In genomic region chr11:119107538-119108150, GRCh38 we compare ENCODE assay signal across 1 cellular context.
TF ChIP-seq lines count a peak whose summit lies in the region.

No MANE protein-coding gene starts in this region.

TF ChIP-seq in HepG2, 621 proteins besides CTCF, POLR2A, EP300 and RAD21 (continued from another document and continues in another):
- TF ChIP-seq, protein P1, sequence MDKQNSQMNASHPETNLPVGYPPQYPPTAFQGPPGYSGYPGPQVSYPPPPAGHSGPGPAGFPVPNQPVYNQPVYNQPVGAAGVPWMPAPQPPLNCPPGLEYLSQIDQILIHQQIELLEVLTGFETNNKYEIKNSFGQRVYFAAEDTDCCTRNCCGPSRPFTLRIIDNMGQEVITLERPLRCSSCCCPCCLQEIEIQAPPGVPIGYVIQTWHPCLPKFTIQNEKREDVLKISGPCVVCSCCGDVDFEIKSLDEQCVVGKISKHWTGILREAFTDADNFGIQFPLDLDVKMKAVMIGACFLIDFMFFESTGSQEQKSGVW (CRISPR knock-in tag; IDR thresholded peaks at IDR 0.05; ENCODE audit: borderline replicate concordance) = no peak
- TF ChIP-seq, protein P2, sequence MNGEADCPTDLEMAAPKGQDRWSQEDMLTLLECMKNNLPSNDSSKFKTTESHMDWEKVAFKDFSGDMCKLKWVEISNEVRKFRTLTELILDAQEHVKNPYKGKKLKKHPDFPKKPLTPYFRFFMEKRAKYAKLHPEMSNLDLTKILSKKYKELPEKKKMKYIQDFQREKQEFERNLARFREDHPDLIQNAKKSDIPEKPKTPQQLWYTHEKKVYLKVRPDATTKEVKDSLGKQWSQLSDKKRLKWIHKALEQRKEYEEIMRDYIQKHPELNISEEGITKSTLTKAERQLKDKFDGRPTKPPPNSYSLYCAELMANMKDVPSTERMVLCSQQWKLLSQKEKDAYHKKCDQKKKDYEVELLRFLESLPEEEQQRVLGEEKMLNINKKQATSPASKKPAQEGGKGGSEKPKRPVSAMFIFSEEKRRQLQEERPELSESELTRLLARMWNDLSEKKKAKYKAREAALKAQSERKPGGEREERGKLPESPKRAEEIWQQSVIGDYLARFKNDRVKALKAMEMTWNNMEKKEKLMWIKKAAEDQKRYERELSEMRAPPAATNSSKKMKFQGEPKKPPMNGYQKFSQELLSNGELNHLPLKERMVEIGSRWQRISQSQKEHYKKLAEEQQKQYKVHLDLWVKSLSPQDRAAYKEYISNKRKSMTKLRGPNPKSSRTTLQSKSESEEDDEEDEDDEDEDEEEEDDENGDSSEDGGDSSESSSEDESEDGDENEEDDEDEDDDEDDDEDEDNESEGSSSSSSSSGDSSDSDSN (CRISPR knock-in tag; IDR thresholded peaks at IDR 0.05) = peak; percentile 14; the same call in 1 of the 2 replicates
- TF ChIP-seq ZNF883 (CRISPR knock-in tag; IDR thresholded peaks at IDR 0.05; ENCODE audit: not compliant biosample characterization) (no peak), ARNT2 (CRISPR knock-in tag; IDR thresholded peaks at IDR 0.05; ENCODE audit: low read depth) (no peak), ZNF773 (CRISPR knock-in tag; IDR thresholded peaks at IDR 0.05; ENCODE audit: borderline replicate concordance) (no peak), SSRP1 (CRISPR knock-in tag; IDR thresholded peaks at IDR 0.05) (no peak), ZMAT5 (CRISPR knock-in tag; IDR thresholded peaks at IDR 0.05; ENCODE audit: borderline replicate concordance, low read depth) (no peak), ZNF264 (CRISPR knock-in tag; IDR thresholded peaks at IDR 0.05) (no peak), KLF15 (CRISPR knock-in tag; IDR thresholded peaks at IDR 0.05; ENCODE audit: borderline replicate concordance) (no peak), ZNF33A (CRISPR knock-in tag; IDR thresholded peaks at IDR 0.05; ENCODE audit: borderline replicate concordance) (no peak), SRY (CRISPR knock-in tag; IDR thresholded peaks at IDR 0.05) (no peak), CBX1 (IDR thresholded peaks at IDR 0.05; ENCODE audit: low read depth) (no peak), RXRB (CRISPR knock-in tag; IDR thresholded peaks at IDR 0.05; ENCODE audit: borderline replicate concordance) (no peak), HDAC1 (CRISPR knock-in tag; IDR thresholded peaks at IDR 0.05) (0 out of 2 replicates have a peak, but pooled peaks have one; percentile 11), ZNF34 (CRISPR knock-in tag; IDR thresholded peaks at IDR 0.05; ENCODE audit: borderline replicate concordance) (no peak), ZNF446 (CRISPR knock-in tag; IDR thresholded peaks at IDR 0.05) (no peak), AGO1 (IDR thresholded peaks at IDR 0.05; ENCODE audit: low read depth, low read length, poor library complexity, severe bottlenecking) (peak; percentile 70), NPAS2 (CRISPR knock-in tag; IDR thresholded peaks at IDR 0.05; ENCODE audit: borderline replicate concordance) (no peak), ZFY (CRISPR knock-in tag; IDR thresholded peaks at IDR 0.05) (peak; percentile 22), RCOR2 (CRISPR knock-in tag; IDR thresholded peaks at IDR 0.05) (no peak), KDM5A (IDR thresholded peaks at IDR 0.05; ENCODE audit: borderline replicate concordance, low read length) (peak; percentile 29; the same call in 1 of the 2 replicates), ZNF441 (CRISPR knock-in tag; IDR thresholded peaks at IDR 0.05; ENCODE audit: borderline replicate concordance) (no peak), RELA (CRISPR knock-in tag; IDR thresholded peaks at IDR 0.05) (no peak), ZNF563 (CRISPR knock-in tag; IDR thresholded peaks at IDR 0.05) (no peak), ZFP36L2 (CRISPR knock-in tag; IDR thresholded peaks at IDR 0.05) (no peak), STAG1 (CRISPR knock-in tag; IDR thresholded peaks at IDR 0.05) (no peak), ZNF207 (IDR thresholded peaks at IDR 0.05; ENCODE audit: borderline replicate concordance) (no peak), RFX5 (IDR thresholded peaks at IDR 0.05; ENCODE audit: low read depth, low read length) (no peak), GMEB1 (CRISPR knock-in tag; IDR thresholded peaks at IDR 0.05; ENCODE audit: borderline replicate concordance) (no peak), ZFYVE20 (CRISPR knock-in tag; IDR thresholded peaks at IDR 0.05; ENCODE audit: borderline replicate concordance, low read depth) (no peak), SP4 (CRISPR knock-in tag; IDR thresholded peaks at IDR 0.05) (no peak), TGIF2 (CRISPR knock-in tag; IDR thresholded peaks at IDR 0.05) (no peak), SETDB1 (CRISPR knock-in tag; IDR thresholded peaks at IDR 0.05; ENCODE audit: borderline replicate concordance) (no peak), ZFP37 (CRISPR knock-in tag; IDR thresholded peaks at IDR 0.05; ENCODE audit: borderline replicate concordance) (no peak), CREM (IDR thresholded peaks at IDR 0.05) (no peak), CREM (CRISPR knock-in tag; IDR thresholded peaks at IDR 0.05) (no peak)
- TF ChIP-seq, protein P3, sequence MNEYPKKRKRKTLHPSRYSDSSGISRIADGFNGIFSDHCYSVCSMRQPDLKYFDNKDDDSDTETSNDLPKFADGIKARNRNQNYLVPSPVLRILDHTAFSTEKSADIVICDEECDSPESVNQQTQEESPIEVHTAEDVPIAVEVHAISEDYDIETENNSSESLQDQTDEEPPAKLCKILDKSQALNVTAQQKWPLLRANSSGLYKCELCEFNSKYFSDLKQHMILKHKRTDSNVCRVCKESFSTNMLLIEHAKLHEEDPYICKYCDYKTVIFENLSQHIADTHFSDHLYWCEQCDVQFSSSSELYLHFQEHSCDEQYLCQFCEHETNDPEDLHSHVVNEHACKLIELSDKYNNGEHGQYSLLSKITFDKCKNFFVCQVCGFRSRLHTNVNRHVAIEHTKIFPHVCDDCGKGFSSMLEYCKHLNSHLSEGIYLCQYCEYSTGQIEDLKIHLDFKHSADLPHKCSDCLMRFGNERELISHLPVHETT (CRISPR knock-in tag; conservative IDR thresholded peaks at IDR 0.05) = no peak
- TF ChIP-seq, protein P4, sequence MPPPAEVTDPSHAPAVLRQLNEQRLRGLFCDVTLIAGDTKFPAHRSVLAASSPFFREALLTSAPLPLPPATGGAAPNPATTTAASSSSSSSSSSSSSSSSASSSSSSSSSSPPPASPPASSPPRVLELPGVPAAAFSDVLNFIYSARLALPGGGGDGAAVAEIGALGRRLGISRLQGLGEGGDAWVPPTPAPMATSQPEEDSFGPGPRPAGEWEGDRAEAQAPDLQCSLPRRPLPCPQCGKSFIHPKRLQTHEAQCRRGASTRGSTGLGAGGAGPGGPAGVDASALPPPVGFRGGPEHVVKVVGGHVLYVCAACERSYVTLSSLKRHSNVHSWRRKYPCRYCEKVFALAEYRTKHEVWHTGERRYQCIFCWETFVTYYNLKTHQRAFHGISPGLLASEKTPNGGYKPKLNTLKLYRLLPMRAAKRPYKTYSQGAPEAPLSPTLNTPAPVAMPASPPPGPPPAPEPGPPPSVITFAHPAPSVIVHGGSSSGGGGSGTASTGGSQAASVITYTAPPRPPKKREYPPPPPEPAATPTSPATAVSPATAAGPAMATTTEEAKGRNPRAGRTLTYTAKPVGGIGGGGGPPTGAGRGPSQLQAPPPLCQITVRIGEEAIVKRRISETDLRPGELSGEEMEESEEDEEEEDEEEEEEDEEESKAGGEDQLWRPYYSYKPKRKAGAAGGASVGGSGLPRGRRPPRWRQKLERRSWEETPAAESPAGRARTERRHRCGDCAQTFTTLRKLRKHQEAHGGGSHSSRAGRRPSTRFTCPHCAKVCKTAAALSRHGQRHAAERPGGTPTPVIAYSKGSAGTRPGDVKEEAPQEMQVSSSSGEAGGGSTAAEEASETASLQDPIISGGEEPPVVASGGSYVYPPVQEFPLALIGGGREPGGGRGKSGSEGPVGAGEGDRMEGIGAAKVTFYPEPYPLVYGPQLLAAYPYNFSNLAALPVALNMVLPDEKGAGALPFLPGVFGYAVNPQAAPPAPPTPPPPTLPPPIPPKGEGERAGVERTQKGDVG (CRISPR knock-in tag; IDR thresholded peaks at IDR 0.05; ENCODE audit: borderline replicate concordance) = no peak
- TF ChIP-seq, protein P5, sequence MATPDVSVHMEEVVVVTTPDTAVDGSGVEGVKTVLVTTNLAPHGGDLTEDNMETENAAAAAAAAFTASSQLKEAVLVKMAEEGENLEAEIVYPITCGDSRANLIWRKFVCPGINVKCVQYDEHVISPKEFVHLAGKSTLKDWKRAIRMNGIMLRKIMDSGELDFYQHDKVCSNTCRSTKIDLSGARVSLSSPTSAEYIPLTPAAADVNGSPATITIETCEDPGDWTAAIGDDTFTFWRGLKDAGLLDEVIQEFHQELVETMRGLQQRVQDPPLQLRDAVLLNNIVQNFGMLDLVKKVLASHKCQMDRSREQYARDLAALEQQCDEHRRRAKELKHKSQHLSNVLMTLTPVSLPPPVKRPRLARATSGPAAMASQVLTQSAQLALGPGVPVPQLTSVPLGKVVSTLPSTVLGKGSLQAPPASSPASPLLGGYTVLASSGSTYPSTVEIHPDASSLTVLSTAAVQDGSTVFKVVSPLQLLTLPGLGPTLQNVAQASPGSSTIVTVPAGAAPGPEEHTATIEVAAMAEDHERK (CRISPR knock-in tag; IDR thresholded peaks at IDR 0.05; ENCODE audit: low read depth) = no peak
- TF ChIP-seq, protein P6, sequence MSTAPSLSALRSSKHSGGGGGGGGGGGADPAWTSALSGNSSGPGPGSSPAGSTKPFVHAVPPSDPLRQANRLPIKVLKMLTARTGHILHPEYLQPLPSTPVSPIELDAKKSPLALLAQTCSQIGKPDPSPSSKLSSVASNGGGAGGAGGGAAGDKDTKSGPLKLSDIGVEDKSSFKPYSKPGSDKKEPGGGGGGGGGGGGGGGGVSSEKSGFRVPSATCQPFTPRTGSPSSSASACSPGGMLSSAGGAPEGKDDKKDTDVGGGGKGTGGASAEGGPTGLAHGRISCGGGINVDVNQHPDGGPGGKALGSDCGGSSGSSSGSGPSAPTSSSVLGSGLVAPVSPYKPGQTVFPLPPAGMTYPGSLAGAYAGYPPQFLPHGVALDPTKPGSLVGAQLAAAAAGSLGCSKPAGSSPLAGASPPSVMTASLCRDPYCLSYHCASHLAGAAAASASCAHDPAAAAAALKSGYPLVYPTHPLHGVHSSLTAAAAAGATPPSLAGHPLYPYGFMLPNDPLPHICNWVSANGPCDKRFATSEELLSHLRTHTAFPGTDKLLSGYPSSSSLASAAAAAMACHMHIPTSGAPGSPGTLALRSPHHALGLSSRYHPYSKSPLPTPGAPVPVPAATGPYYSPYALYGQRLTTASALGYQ (CRISPR knock-in tag; IDR thresholded peaks at IDR 0.05) = no peak
- TF ChIP-seq, protein P7, sequence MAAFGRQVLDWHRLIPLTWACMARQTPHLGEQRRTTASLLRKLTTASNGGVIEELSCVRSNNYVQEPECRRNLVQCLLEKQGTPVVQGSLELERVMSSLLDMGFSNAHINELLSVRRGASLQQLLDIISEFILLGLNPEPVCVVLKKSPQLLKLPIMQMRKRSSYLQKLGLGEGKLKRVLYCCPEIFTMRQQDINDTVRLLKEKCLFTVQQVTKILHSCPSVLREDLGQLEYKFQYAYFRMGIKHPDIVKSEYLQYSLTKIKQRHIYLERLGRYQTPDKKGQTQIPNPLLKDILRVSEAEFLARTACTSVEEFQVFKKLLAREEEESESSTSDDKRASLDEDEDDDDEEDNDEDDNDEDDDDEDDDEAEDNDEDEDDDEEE (CRISPR knock-in tag; IDR thresholded peaks at IDR 0.05) = no peak
- TF ChIP-seq, protein P8, sequence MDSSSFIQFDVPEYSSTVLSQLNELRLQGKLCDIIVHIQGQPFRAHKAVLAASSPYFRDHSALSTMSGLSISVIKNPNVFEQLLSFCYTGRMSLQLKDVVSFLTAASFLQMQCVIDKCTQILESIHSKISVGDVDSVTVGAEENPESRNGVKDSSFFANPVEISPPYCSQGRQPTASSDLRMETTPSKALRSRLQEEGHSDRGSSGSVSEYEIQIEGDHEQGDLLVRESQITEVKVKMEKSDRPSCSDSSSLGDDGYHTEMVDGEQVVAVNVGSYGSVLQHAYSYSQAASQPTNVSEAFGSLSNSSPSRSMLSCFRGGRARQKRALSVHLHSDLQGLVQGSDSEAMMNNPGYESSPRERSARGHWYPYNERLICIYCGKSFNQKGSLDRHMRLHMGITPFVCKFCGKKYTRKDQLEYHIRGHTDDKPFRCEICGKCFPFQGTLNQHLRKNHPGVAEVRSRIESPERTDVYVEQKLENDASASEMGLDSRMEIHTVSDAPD (CRISPR knock-in tag; IDR thresholded peaks at IDR 0.05) = no peak
- TF ChIP-seq, protein P9, sequence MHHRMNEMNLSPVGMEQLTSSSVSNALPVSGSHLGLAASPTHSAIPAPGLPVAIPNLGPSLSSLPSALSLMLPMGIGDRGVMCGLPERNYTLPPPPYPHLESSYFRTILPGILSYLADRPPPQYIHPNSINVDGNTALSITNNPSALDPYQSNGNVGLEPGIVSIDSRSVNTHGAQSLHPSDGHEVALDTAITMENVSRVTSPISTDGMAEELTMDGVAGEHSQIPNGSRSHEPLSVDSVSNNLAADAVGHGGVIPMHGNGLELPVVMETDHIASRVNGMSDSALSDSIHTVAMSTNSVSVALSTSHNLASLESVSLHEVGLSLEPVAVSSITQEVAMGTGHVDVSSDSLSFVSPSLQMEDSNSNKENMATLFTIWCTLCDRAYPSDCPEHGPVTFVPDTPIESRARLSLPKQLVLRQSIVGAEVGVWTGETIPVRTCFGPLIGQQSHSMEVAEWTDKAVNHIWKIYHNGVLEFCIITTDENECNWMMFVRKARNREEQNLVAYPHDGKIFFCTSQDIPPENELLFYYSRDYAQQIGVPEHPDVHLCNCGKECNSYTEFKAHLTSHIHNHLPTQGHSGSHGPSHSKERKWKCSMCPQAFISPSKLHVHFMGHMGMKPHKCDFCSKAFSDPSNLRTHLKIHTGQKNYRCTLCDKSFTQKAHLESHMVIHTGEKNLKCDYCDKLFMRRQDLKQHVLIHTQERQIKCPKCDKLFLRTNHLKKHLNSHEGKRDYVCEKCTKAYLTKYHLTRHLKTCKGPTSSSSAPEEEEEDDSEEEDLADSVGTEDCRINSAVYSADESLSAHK (CRISPR knock-in tag; IDR thresholded peaks at IDR 0.05; ENCODE audit: borderline replicate concordance) = no peak
